Comparison of ENCODE assay signal across 13 cellular contexts in the genomic region with DNA sequence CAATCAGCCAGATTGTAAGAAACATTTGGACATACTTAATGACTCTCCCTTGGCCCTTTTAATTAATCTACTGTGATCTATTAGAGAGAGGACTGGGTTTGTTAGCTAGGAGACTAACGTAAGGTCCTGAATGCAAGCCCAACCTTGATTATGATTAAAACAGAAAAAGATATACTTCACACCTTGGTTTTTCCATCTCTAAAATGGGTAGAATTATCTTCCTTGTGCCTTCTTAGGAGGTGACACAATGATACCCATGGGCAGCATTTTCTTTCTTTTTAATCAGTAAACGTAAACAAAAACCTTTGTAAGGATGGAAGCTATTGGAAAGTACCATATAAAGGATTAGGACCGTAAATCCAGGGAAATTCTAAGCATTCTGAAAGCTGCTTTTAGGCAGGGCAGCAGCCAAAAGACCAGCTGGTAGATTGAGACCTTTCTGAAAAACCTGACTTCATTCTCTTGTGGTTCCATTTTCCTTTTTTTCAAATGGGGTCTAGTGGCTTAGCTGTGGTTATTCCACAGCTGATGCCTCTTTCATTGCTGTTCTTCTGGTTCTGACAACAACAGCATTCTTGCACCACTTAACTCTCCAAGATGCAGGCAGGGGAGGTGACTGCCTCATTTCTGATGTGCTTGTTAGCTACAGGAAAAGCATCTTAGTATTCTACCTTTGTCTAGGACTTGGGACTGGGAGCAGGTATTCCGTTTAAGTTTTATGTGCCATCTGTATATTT. TPM values are rescaled to one million over a fixed set of nuclear protein-coding genes. Genes with fewer than 3 reads are reported as not detected.
DNase-seq lines count a peak whose midpoint lies in the region; ATAC-seq and TF ChIP-seq lines count a peak whose summit lies in the region.
"Had no signal": no experiment of that assay in that cellular context is flagged by ENCODE, and none has a peak within 500 bp of the region (broad histone marks: within the 10 kb centered on the region; RNA-seq: fewer than 3 reads in every experiment).

No MANE protein-coding gene starts in this region.

- peaks cover 49% of the 10 kb centered on the region for H3K4me1 ChIP-seq in CD4-positive, alpha-beta memory T cell (ENCODE audit: insufficient read depth, low read length)
- H3K4me1 ChIP-seq in ascending aorta, result peaks cover 0 to 3% of the 10 kb centered on the region in 2 donors

- H3K9me3 ChIP-seq in CD4-positive, alpha-beta memory T cell (ENCODE audit: control insufficient read depth in 1 of 2, low read length in 2 of 2), result no peaks in the 10 kb centered on the region
- no peaks in the 10 kb centered on the region for H3K9me3 ChIP-seq in ascending aorta
- H3K9me3 ChIP-seq: pancreas had no signal

- CTCF ChIA-PET in CD4-positive, alpha-beta memory T cell (lab: Charles Lee; ENCODE audit: partially characterized antibody), result interaction anchor here (0.6 to 1.5 kb wide), 5 partner anchors 7 to 457 kb away, joined by 3 to 5 read pairs (median 3); no protein-coding TSS in a partner anchor
- CTCF ChIA-PET in activated CD8-positive, alpha-beta T cell treated with anti-CD3 and anti-CD28 coated beads, Interleukin-2, amount 10 ng/mL, durations not matched to agents 7 days and 5 days (lab: Charles Lee), result interaction anchor here (0.9 to 2.2 kb wide), 5 partner anchors 19 to 103 kb away, joined by 3 to 7 read pairs (median 5); no protein-coding TSS in a partner anchor

- no peaks in the 10 kb centered on the region for H3K36me3 Mint-ChIP-seq in CD4-positive, alpha-beta memory T cell
- H3K36me3 Mint-ChIP-seq in HFFc6 (ENCODE audit: low read depth), result peaks cover 5% of the 10 kb centered on the region; the same call in 1 of the 2 replicates
- H3K36me3 Mint-ChIP-seq in activated CD8-positive, alpha-beta T cell treated with anti-CD3 and anti-CD28 coated beads, Interleukin-2, amount 10 ng/mL, durations not matched to agents 7 days and 5 days (ENCODE audit: low read depth), result peaks cover 12% of the 10 kb centered on the region
- peaks cover 0 to 7% (median 0%) of the 10 kb centered on the region in 3 donors for H3K36me3 Mint-ChIP-seq in naive thymus-derived CD8-positive, alpha-beta T cell

- no peaks in the 10 kb centered on the region for H3K27me3 ChIP-seq in CD4-positive, alpha-beta memory T cell (ENCODE audit: insufficient read depth, low read length)
- no peaks in the 10 kb centered on the region for H3K27me3 ChIP-seq in ascending aorta
- H3K27me3 ChIP-seq: pancreas had no signal

- DNase-seq in CD4-positive, alpha-beta memory T cell, result no peak
- DNase-seq in HFFc6 (no peak), DMS153 treated with DMSO at 0.1 percent for 48 hours (lab: John Stamatoyannopoulos, UW; ENCODE audit: unreplicated experiment) (no peak), ascending aorta (ENCODE audit: low spot score in 2 of 2) (no peak)
- no peak for DNase-seq in activated CD8-positive, alpha-beta T cell treated with anti-CD3 and anti-CD28 coated beads, Interleukin-2, amount 10 ng/mL, durations not matched to agents 7 days and 5 days
- DNase-seq in naive thymus-derived CD8-positive, alpha-beta T cell, result peak in 2 of 10 donors; percentile 44 to 55
- DNase-seq: activated CD4-positive, alpha-beta T cell treated with anti-CD3 and anti-CD28 coated beads for 4 hours; activated naive CD4-positive, alpha-beta T cell treated with anti-CD3 and anti-CD28 coated beads for 36 hours; NCI-H2171 treated with DMSO at 0.1 percent for 48 hours; pancreas; stimulated activated CD4-positive, alpha-beta T cell treated with anti-CD3 and anti-CD28 coated beads, Interleukin-4, amount 100 ng/mL, for 24 hours had no signal

- ATAC-seq in activated CD8-positive, alpha-beta T cell treated with anti-CD3 and anti-CD28 coated beads, Interleukin-2, amount 10 ng/mL, durations not matched to agents 7 days and 5 days, result peak; percentile 21
- ATAC-seq in naive thymus-derived CD8-positive, alpha-beta T cell, result no peak
- ATAC-seq in GM18502 (IDR thresholded peaks at IDR 0.05; ENCODE audit: poor library complexity, unreplicated experiment), result no peak
- ATAC-seq: pancreas had no signal

- no peak overlapping the region for H3K27ac ChIP-seq in CD4-positive, alpha-beta memory T cell (ENCODE audit: low read depth, low read length)
- H3K27ac ChIP-seq in ascending aorta, result no peak overlapping the region

- TF ChIP-seq CTCF in HFFc6 (IDR thresholded peaks at IDR 0.05), result no peak
- no peak for TF ChIP-seq CTCF in ascending aorta (IDR thresholded peaks at IDR 0.05)

- H3K27ac Mint-ChIP-seq in CD4-positive, alpha-beta memory T cell, result peak overlapping the region; percentile 37 to 99 (median 64)
- H3K27ac Mint-ChIP-seq in HFFc6, result peak overlapping the region; percentile 18; the same call in 1 of the 2 replicates
- H3K27ac Mint-ChIP-seq in activated CD8-positive, alpha-beta T cell treated with anti-CD3 and anti-CD28 coated beads, Interleukin-2, amount 10 ng/mL, durations not matched to agents 7 days and 5 days, result no peak overlapping the region
- peak overlapping the region in 9 of 10 donors; percentile 19 to 97 (median 59) for H3K27ac Mint-ChIP-seq in naive thymus-derived CD8-positive, alpha-beta T cell
- H3K27ac Mint-ChIP-seq: activated naive CD4-positive, alpha-beta T cell treated with anti-CD3 and anti-CD28 coated beads for 36 hours had no signal

- no peak overlapping the region for H3K4me3 ChIP-seq in CD4-positive, alpha-beta memory T cell (ENCODE audit: low read length in 2 of 2)
- no peak overlapping the region for H3K4me3 ChIP-seq in ascending aorta
- H3K4me3 ChIP-seq: pancreas had no signal

- peak overlapping the region in 1 of 8 donors; percentile 0 for H3K4me3 Mint-ChIP-seq in CD4-positive, alpha-beta memory T cell
- H3K4me3 Mint-ChIP-seq in HFFc6, result no peak overlapping the region
- no peak overlapping the region for H3K4me3 Mint-ChIP-seq in activated CD8-positive, alpha-beta T cell treated with anti-CD3 and anti-CD28 coated beads, Interleukin-2, amount 10 ng/mL, durations not matched to agents 7 days and 5 days
- H3K4me3 Mint-ChIP-seq in naive thymus-derived CD8-positive, alpha-beta T cell, result peak overlapping the region in 2 of 10 donors; percentile 32 to 47
- H3K4me3 Mint-ChIP-seq: activated naive CD4-positive, alpha-beta T cell treated with anti-CD3 and anti-CD28 coated beads for 36 hours; CD14-positive monocyte had no signal

- H3K36me3 ChIP-seq in CD4-positive, alpha-beta memory T cell (ENCODE audit: insufficient read depth, low read length), result no peaks in the 10 kb centered on the region
- H3K36me3 ChIP-seq in ascending aorta, result no peaks in the 10 kb centered on the region
- H3K36me3 ChIP-seq: pancreas had no signal

- H3K4me1 Mint-ChIP-seq in CD4-positive, alpha-beta memory T cell, result peaks cover 49 to 84% (median 63%) of the 10 kb centered on the region in 4 donors
- peaks cover 57% of the 10 kb centered on the region for H3K4me1 Mint-ChIP-seq in HFFc6 (ENCODE audit: low read depth)
- H3K4me1 Mint-ChIP-seq in activated CD8-positive, alpha-beta T cell treated with anti-CD3 and anti-CD28 coated beads, Interleukin-2, amount 10 ng/mL, durations not matched to agents 7 days and 5 days (ENCODE audit: low read depth), result peaks cover 77% of the 10 kb centered on the region
- peaks cover 31 to 91% (median 72%) of the 10 kb centered on the region in 4 donors for H3K4me1 Mint-ChIP-seq in naive thymus-derived CD8-positive, alpha-beta T cell

- POLR2A ChIA-PET in CD4-positive, alpha-beta memory T cell (lab: Charles Lee; ENCODE audit: partially characterized antibody), result interaction anchor here (1.3 to 2.4 kb wide), 6 partner anchors 14 to 28 kb away, joined by 3 to 10 read pairs (median 4); a partner anchor contains a TSS
- POLR2A ChIA-PET in activated CD8-positive, alpha-beta T cell treated with anti-CD3 and anti-CD28 coated beads, Interleukin-2, amount 10 ng/mL, durations not matched to agents 7 days and 5 days (lab: Charles Lee), result interaction anchor here (0.7 to 5.3 kb wide), 3 partner anchors 12 to 35 kb away, joined by 3 to 52 read pairs (median 3); a partner anchor contains a TSS
- POLR2A ChIA-PET in naive thymus-derived CD8-positive, alpha-beta T cell (lab: Charles Lee), result interaction anchor here (1.1 to 2.2 kb wide), 5 partner anchors 10 to 26 kb away, joined by 3 to 6 read pairs (median 5); no protein-coding TSS in a partner anchor

- intact Hi-C loops in CD4-positive, alpha-beta memory T cell (cut with micrococcal nuclease), result loop anchor here (5.0 kb wide), 1 partner anchor 83 kb away; no protein-coding TSS in a partner anchor
- intact Hi-C loops in ascending aorta (cut with DNase I), result no loop called here

- no peaks in the 10 kb centered on the region for H3K27me3 Mint-ChIP-seq in CD4-positive, alpha-beta memory T cell
- H3K27me3 Mint-ChIP-seq in HFFc6 (ENCODE audit: insufficient read depth), result no peaks in the 10 kb centered on the region; the same call in 1 of the 2 replicates
- H3K27me3 Mint-ChIP-seq in activated CD8-positive, alpha-beta T cell treated with anti-CD3 and anti-CD28 coated beads, Interleukin-2, amount 10 ng/mL, durations not matched to agents 7 days and 5 days (ENCODE audit: low read depth), result no peaks in the 10 kb centered on the region
- no peaks in the 10 kb centered on the region for H3K27me3 Mint-ChIP-seq in naive thymus-derived CD8-positive, alpha-beta T cell

- no peaks in the 10 kb centered on the region for H3K9me3 Mint-ChIP-seq in CD4-positive, alpha-beta memory T cell
- H3K9me3 Mint-ChIP-seq in HFFc6, result no peaks in the 10 kb centered on the region
- H3K9me3 Mint-ChIP-seq in activated CD8-positive, alpha-beta T cell treated with anti-CD3 and anti-CD28 coated beads, Interleukin-2, amount 10 ng/mL, durations not matched to agents 7 days and 5 days (ENCODE audit: insufficient read depth), result no peaks in the 10 kb centered on the region
- H3K9me3 Mint-ChIP-seq in naive thymus-derived CD8-positive, alpha-beta T cell, result no peaks in the 10 kb centered on the region
- H3K9me3 Mint-ChIP-seq: activated naive CD4-positive, alpha-beta T cell treated with anti-CD3 and anti-CD28 coated beads for 36 hours; CD14-positive monocyte had no signal

RNA-seq across cellular contexts. Expression of a gene that starts 27.4 kb away (rescaled TPM):
- total RNA-seq in CD4-positive, alpha-beta memory T cell, result 10 to 100 TPM; 43.0 to 43.4 TPM
- 1 to 10 TPM in 1 of 2 donors, under 1 TPM in 1; 0.50 to 7.4 TPM for polyA plus RNA-seq in CD4-positive, alpha-beta memory T cell
- total RNA-seq in HFFc6 (2021; fragmentation: NEBNext Ultra II Directional; extraction: Animal tissue kit (Norgen Biotek cat#: 25700)), result 10 to 100 TPM; 17.5 to 23.5 (median 20.1) TPM
- 10 to 100 TPM; 27.5 to 29.0 TPM for total RNA-seq in activated CD8-positive, alpha-beta T cell treated with anti-CD3 and anti-CD28 coated beads, Interleukin-2, amount 10 ng/mL, durations not matched to agents 7 days and 5 days
- total RNA-seq in naive thymus-derived CD8-positive, alpha-beta T cell, result 10 to 100 TPM; 47.1 to 53.0 TPM
- 1 to 10 TPM; 2.5 to 5.8 (median 5.0) TPM for polyA plus RNA-seq in naive thymus-derived CD8-positive, alpha-beta T cell
- total RNA-seq in ascending aorta, result 48.9 TPM
